17 cellular contexts compared by ENCODE assay signal in the genomic region with DNA sequence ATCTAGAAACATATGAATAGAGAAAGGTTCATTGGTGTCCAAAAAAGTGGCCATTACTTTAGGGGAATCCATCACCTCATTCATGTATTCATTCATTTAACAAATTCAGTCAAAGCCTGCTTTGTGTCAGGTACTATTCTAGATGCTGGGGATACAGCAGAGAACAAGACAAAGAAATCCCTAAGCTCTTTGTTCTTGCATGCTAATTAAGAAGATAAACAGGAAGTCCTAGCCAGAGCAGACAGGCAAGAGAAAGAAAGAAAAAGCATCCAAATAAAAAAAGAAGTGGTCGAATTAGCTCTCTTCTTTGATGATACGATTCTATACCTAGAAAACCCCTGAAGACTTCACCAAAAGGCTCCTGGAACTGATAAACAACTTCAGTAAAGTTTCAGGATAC. TPM values are rescaled to one million over a fixed set of nuclear protein-coding genes. Genes with fewer than 3 reads are reported as not detected.
DNase-seq lines count a peak whose midpoint lies in the region; ATAC-seq and TF ChIP-seq lines count a peak whose summit lies in the region.
"Had no signal": no experiment of that assay in that cellular context is flagged by ENCODE, and none has a peak within 500 bp of the region (broad histone marks: within the 10 kb centered on the region; RNA-seq: fewer than 3 reads in every experiment).

No MANE protein-coding gene starts in this region.

- H3K27me3 Mint-ChIP-seq in activated T-helper 17 cell treated with anti-CD3 and anti-CD28 coated beads, Interleukin-2, amount 50 U/mL, for 72 hours = no peaks in the 10 kb centered on the region
- no peaks in the 10 kb centered on the region for H3K27me3 Mint-ChIP-seq in endothelial cell (ENCODE audit: unreplicated experiment)
- H3K27me3 Mint-ChIP-seq: activated T-cell treated with anti-CD3 and anti-CD28 coated beads, Interleukin-2, amount 50 U/mL, for 24 hours had no signal

- no peaks in the 10 kb centered on the region for H3K36me3 ChIP-seq in DOHH2 (ENCODE audit: control insufficient read depth, low read length)
- H3K36me3 ChIP-seq: spleen had no signal

- peak overlapping the region; percentile 67 for H3K4me3 Mint-ChIP-seq in activated T-helper 17 cell treated with anti-CD3 and anti-CD28 coated beads, Interleukin-2, amount 50 U/mL, for 72 hours
- H3K4me3 Mint-ChIP-seq in endothelial cell (ENCODE audit: unreplicated experiment) = no peak overlapping the region
- H3K4me3 Mint-ChIP-seq: activated T-cell treated with anti-CD3 and anti-CD28 coated beads, Interleukin-2, amount 50 U/mL, for 24 hours had no signal

- H4K20me1 ChIP-seq in DOHH2 (ENCODE audit: control insufficient read depth, insufficient read depth, low read depth, low read length) = no peaks in the 10 kb centered on the region

- H3K4me1 Mint-ChIP-seq in activated T-helper 17 cell treated with anti-CD3 and anti-CD28 coated beads, Interleukin-2, amount 50 U/mL, for 72 hours = peaks cover 8% of the 10 kb centered on the region
- peaks cover 7% of the 10 kb centered on the region for H3K4me1 Mint-ChIP-seq in endothelial cell (ENCODE audit: unreplicated experiment)

- DNase-seq in NCI-H2081 treated with DMSO at 0.1 percent for 48 hours (lab: John Stamatoyannopoulos, UW) = no peak
- DNase-seq in endothelial cell (ENCODE audit: low spot score) = no peak
- no peak for DNase-seq in SW 1271 (lab: John Stamatoyannopoulos, UW)
- DNase-seq: activated T-cell treated with anti-CD3 and anti-CD28 coated beads, Interleukin-2, amount 50 U/mL, for 24 hours; anterior cingulate cortex; Right ventricle myocardium superior; spleen; testis had no signal

- peaks cover 8% of the 10 kb centered on the region for H3K4me1 ChIP-seq in DOHH2 (ENCODE audit: control insufficient read depth, low read length)
- H3K4me1 ChIP-seq: parathyroid adenoma, spleen, testis had no signal

- H3K4me2 ChIP-seq in DOHH2 (ENCODE audit: low read length) = peak overlapping the region; percentile 36

- no peak overlapping the region; the same call in 1 of the 2 replicates for H3K4me3 ChIP-seq in DOHH2 (ENCODE audit: low read length)
- H3K4me3 ChIP-seq: coronary artery, spleen, testis had no signal

- H3K36me3 Mint-ChIP-seq in activated T-helper 17 cell treated with anti-CD3 and anti-CD28 coated beads, Interleukin-2, amount 50 U/mL, for 72 hours (ENCODE audit: low read depth) = no peaks in the 10 kb centered on the region
- no peaks in the 10 kb centered on the region for H3K36me3 Mint-ChIP-seq in endothelial cell (ENCODE audit: low read depth, unreplicated experiment)

- H3K27me3 ChIP-seq in DOHH2 (ENCODE audit: control insufficient read depth, low read length) = no peaks in the 10 kb centered on the region
- H3K27me3 ChIP-seq: spleen, testis had no signal

- peaks cover 4% of the 10 kb centered on the region; the same call in 1 of the 2 replicates for H3K9me3 ChIP-seq in DOHH2 (ENCODE audit: control insufficient read depth, insufficient read depth, low read length)
- H3K9me3 ChIP-seq: spleen, testis had no signal

- H3K27ac Mint-ChIP-seq in activated T-helper 17 cell treated with anti-CD3 and anti-CD28 coated beads, Interleukin-2, amount 50 U/mL, for 72 hours = peak overlapping the region; percentile 88
- H3K27ac Mint-ChIP-seq in endothelial cell (ENCODE audit: unreplicated experiment) = no peak overlapping the region
- H3K27ac Mint-ChIP-seq: activated T-cell treated with anti-CD3 and anti-CD28 coated beads, Interleukin-2, amount 50 U/mL, for 24 hours; IgD-negative memory B cell had no signal

- TF ChIP-seq CTCF in DOHH2 (IDR thresholded peaks at IDR 0.05; ENCODE audit: low read depth, low read length, poor library complexity, severe bottlenecking) = no peak
- TF ChIP-seq CTCF in endothelial cell (IDR thresholded peaks at IDR 0.05; ENCODE audit: unreplicated experiment) = no peak

- ATAC-seq in GM19043 (IDR thresholded peaks at IDR 0.05; ENCODE audit: low read depth, unreplicated experiment) = peak; percentile 56
- peak; percentile 60 for ATAC-seq in HG03039 (IDR thresholded peaks at IDR 0.05; ENCODE audit: unreplicated experiment)
- ATAC-seq in activated T-helper 17 cell treated with anti-CD3 and anti-CD28 coated beads, Interleukin-2, amount 50 U/mL, for 72 hours (replicated peaks) = peak; percentile 72
- ATAC-seq in HG02588 (IDR thresholded peaks at IDR 0.05; ENCODE audit: unreplicated experiment) = no peak

- H3K9me3 Mint-ChIP-seq in activated T-helper 17 cell treated with anti-CD3 and anti-CD28 coated beads, Interleukin-2, amount 50 U/mL, for 72 hours = no peaks in the 10 kb centered on the region
- H3K9me3 Mint-ChIP-seq in endothelial cell (ENCODE audit: unreplicated experiment) = no peaks in the 10 kb centered on the region
- H3K9me3 Mint-ChIP-seq: activated T-cell treated with anti-CD3 and anti-CD28 coated beads, Interleukin-2, amount 50 U/mL, for 24 hours had no signal

- H3K79me2 ChIP-seq in DOHH2 (ENCODE audit: control insufficient read depth, low read length) = no peaks in the 10 kb centered on the region
- H3K79me2 ChIP-seq: parathyroid adenoma had no signal

- no peaks in the 10 kb centered on the region for H3K9me2 ChIP-seq in DOHH2 (replicated peaks; ENCODE audit: control insufficient read depth, low read length)

- H3F3A ChIP-seq in DOHH2 (ENCODE audit: control insufficient read depth, insufficient read depth) = no peaks in the 10 kb centered on the region

- no peak overlapping the region for H3K27ac ChIP-seq in DOHH2 (ENCODE audit: low read depth, low read length)
- H3K27ac ChIP-seq: C4-2B, coronary artery, parathyroid adenoma, spleen, testis had no signal

RNA-seq across cellular contexts. Expression of a gene that starts 12.4 kb away (rescaled TPM):
- 10 to 100 TPM; 20.4 to 25.3 TPM for total RNA-seq in activated T-helper 17 cell treated with anti-CD3 and anti-CD28 coated beads, Interleukin-2, amount 50 U/mL, for 72 hours
- total RNA-seq in endothelial cell (ENCODE audit: unreplicated experiment) = 44.5 TPM
